ENCODE assay signal across 8 cellular contexts in the genomic region with DNA sequence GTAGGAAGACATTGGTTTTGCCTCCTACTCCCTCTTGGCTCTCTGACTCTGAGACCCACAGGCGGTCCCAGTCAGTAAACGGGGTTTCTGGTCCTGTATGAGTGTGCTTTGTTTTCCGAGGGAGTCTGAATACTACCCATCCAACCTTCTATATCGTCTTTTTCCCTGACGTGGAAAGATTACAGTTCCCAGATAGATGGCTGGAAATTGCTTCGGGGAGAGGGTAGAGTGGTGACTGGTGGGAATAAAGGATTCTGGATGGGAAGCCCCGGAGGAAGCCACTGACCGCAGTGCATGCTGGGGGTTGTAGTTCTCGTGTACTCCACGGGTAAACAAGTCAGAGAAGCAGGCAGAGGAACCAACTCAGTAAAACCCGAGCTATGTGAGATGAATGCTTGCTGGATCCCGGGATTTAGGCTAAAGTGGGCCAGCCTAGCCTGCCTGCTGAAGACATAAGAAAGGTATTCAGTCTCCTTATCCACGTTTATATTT.
DNase-seq lines count a peak whose midpoint lies in the region; ATAC-seq and TF ChIP-seq lines count a peak whose summit lies in the region.

No MANE protein-coding gene starts in this region.

- H3K27ac Mint-ChIP-seq in GM23338, result peak overlapping the region; percentile 36; the same call in 1 of the 2 replicates
- H3K27ac Mint-ChIP-seq in immature natural killer cell, result peak overlapping the region in 3 of 6 donors; percentile 19 to 50 (median 41)

- peaks cover 5% of the 10 kb centered on the region; the same call in 2 of the 3 replicates for H3K4me1 Mint-ChIP-seq in GM23338
- H3K4me1 Mint-ChIP-seq in immature natural killer cell, result peaks cover 5 to 8% of the 10 kb centered on the region in 2 donors

- H3K9me3 Mint-ChIP-seq in GM23338 (no peaks in the 10 kb centered on the region), immature natural killer cell (no peaks in the 10 kb centered on the region)

- DNase-seq in DMS153 treated with DMSO at 0.1 percent for 48 hours (lab: John Stamatoyannopoulos, UW; ENCODE audit: unreplicated experiment) (peak; percentile 69), GM23338 (ENCODE audit: low spot score) (peak; percentile 91), NCI-H1694 (lab: John Stamatoyannopoulos, UW) (peak; percentile 72), UCSD-AML1 (lab: John Stamatoyannopoulos, UW; ENCODE audit: unreplicated experiment) (peak; percentile 64), cardiac fibroblast (ENCODE audit: low read depth in 2 of 2) (peak; percentile 80 to 84), immature natural killer cell (peak; percentile 17 to 41 (median 29)), NCI-H1048 (lab: John Stamatoyannopoulos, UW) (no peak)

- H3K4me3 ChIP-seq in GM23338 (peak overlapping the region; percentile 49), cardiac fibroblast (replicated peaks in 1 of 2; ENCODE audit: low read depth in 2 of 2, low read length in 2 of 2) (peak overlapping the region; percentile 14 to 38), skeletal muscle satellite cell (ENCODE audit: low read length) (peak overlapping the region; percentile 67)

- H3K4me3 Mint-ChIP-seq in GM23338, result peak overlapping the region; percentile 69
- H3K4me3 Mint-ChIP-seq in immature natural killer cell, result peak overlapping the region; percentile 63 to 82 (median 68)

- no peaks in the 10 kb centered on the region for H3K9me2 ChIP-seq in GM23338 (ENCODE audit: insufficient read depth)

- H3K4me2 ChIP-seq in GM23338 (peak overlapping the region; percentile 78), skeletal muscle satellite cell (ENCODE audit: low read length) (peak overlapping the region; percentile 87)

- no peak for TF ChIP-seq CTCF in GM23338 (conservative IDR thresholded peaks at IDR 0.05; ENCODE audit: low read depth in 2 of 2)
- TF ChIP-seq CTCF in cardiac fibroblast (IDR thresholded peaks at IDR 0.05; ENCODE audit: low read depth, low read length), result no peak

- no peaks in the 10 kb centered on the region for H3K36me3 Mint-ChIP-seq in GM23338 (ENCODE audit: low read depth)
- no peaks in the 10 kb centered on the region for H3K36me3 Mint-ChIP-seq in immature natural killer cell

- peak; percentile 100 for ATAC-seq in GM23338

- no peaks in the 10 kb centered on the region for H3K79me2 ChIP-seq in GM23338 (replicated peaks; ENCODE audit: insufficient read depth)

- peak overlapping the region; percentile 72 for H2AFZ ChIP-seq in GM23338

- peak overlapping the region; percentile 74 for H3K9ac ChIP-seq in skeletal muscle satellite cell (ENCODE audit: low read depth, low read length)

- H3F3A ChIP-seq in GM23338 (replicated peaks; ENCODE audit: low read depth), result no peaks in the 10 kb centered on the region

- H3K4me1 ChIP-seq in GM23338 (ENCODE audit: insufficient read depth) (peaks cover 4% of the 10 kb centered on the region; the same call in 1 of the 2 replicates), skeletal muscle satellite cell (ENCODE audit: control insufficient read depth, insufficient read depth, low read length) (peaks cover 6% of the 10 kb centered on the region)

- H3K27me3 ChIP-seq in GM23338 (ENCODE audit: insufficient read depth), result no peaks in the 10 kb centered on the region
- H3K27me3 ChIP-seq in skeletal muscle satellite cell (ENCODE audit: control insufficient read depth, insufficient read depth, low read length), result no peaks in the 10 kb centered on the region

- no peaks in the 10 kb centered on the region for H3K9me3 ChIP-seq in skeletal muscle satellite cell (replicated peaks; ENCODE audit: low read length)

- H3K36me3 ChIP-seq in GM23338 (ENCODE audit: insufficient read depth) (no peaks in the 10 kb centered on the region), skeletal muscle satellite cell (ENCODE audit: insufficient read depth, low read length) (no peaks in the 10 kb centered on the region)

- no peaks in the 10 kb centered on the region for H4K20me1 ChIP-seq in GM23338 (replicated peaks; ENCODE audit: insufficient read depth)

- no peaks in the 10 kb centered on the region for H3K27me3 Mint-ChIP-seq in GM23338 (ENCODE audit: insufficient read depth, low read depth, poor library complexity)
- peaks cover 0 to 5% (median 1%) of the 10 kb centered on the region in 3 donors for H3K27me3 Mint-ChIP-seq in immature natural killer cell (ENCODE audit: low read depth in 3 of 3)

- no peak overlapping the region for H3K27ac ChIP-seq in GM23338 (ENCODE audit: low read depth)

TF ChIP-seq in GM23338, 12 proteins besides CTCF, POLR2A, EP300 and RAD21 (continues in another document):
- TF ChIP-seq ZNF114 (CRISPR knock-in tag; IDR thresholded peaks at IDR 0.05) (no peak), JUNB (IDR thresholded peaks at IDR 0.05; ENCODE audit: unreplicated experiment) (no peak), ETS1 (IDR thresholded peaks at IDR 0.05) (peak; percentile 80), EZH2 (IDR thresholded peaks at IDR 0.05; ENCODE audit: low read depth, unreplicated experiment) (no peak), ZNF331 (CRISPR knock-in tag; IDR thresholded peaks at IDR 0.05; ENCODE audit: low read depth) (no peak), STAT1 (IDR thresholded peaks at IDR 0.05; ENCODE audit: unreplicated experiment) (no peak), REST (IDR thresholded peaks at IDR 0.05; ENCODE audit: unreplicated experiment) (no peak), POLR2AphosphoS5 (IDR thresholded peaks at IDR 0.05; ENCODE audit: low read depth) (peak; percentile 42; the same call in 1 of the 2 replicates)
